8 cellular contexts compared by ENCODE assay signal in the genomic region with DNA sequence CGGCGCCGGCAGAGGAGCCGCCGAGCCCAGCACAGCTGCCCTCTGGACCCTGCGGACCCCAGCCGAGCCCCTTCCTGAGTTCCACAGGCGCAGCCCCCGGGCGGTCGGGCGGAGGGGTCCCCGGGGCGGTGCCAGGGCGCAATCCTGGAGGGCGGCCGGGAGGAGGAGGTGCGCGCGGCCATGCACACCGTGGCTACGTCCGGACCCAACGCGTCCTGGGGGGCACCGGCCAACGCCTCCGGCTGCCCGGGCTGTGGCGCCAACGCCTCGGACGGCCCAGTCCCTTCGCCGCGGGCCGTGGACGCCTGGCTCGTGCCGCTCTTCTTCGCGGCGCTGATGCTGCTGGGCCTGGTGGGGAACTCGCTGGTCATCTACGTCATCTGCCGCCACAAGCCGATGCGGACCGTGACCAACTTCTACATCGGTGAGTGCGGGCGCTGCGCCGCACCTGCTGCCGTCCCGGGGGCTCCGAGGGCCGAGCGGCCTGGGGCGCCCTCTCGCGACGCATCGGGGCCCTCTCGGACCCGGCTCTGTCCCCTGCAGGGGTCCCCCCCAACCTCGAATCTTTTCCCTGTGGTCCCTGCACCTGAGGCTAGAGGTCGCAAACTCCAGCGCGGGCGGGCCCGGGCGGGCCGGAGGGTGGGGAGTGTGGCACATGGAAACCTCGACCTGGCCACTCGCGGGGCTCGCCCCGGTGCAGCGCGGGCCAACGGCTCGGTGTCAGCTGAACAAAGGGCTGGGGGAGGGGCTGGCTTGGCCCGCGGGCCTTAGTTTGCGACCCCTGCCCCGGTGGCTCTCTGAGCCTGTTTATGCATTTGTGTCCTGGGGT. TPM values are rescaled to one million over a fixed set of nuclear protein-coding genes. Genes with fewer than 3 reads are reported as not detected.
DNase-seq lines count a peak whose midpoint lies in the region; ATAC-seq and TF ChIP-seq lines count a peak whose summit lies in the region.

A gene (plus strand): TSS at position 11 of the 829 bp plus-strand sequence. CDS start 170 bp downstream, at position 181.

- H3K4me3 ChIP-seq in OCI-LY1 (ENCODE audit: low read depth, low read length, poor library complexity, severe bottlenecking) (peak within 1 kb of the TSS; percentile 41), ascending aorta (peak within 1 kb of the TSS; percentile 43 to 59), thoracic aorta (peak within 1 kb of the TSS; percentile 64), ovary (no peak within 1 kb of the TSS)

- H3K27ac ChIP-seq in OCI-LY1 (ENCODE audit: low read depth, low read length, poor library complexity, severe bottlenecking) (no peak within 1 kb of the TSS), ascending aorta (no peak within 1 kb of the TSS), thoracic aorta (no peak within 1 kb of the TSS), ovary (no peak within 1 kb of the TSS)

- H3K9me3 ChIP-seq in OCI-LY1 (ENCODE audit: low read length) (no peaks in the 10 kb centered on the region), ascending aorta (no peaks in the 10 kb centered on the region), thoracic aorta (no peaks in the 10 kb centered on the region), ovary (no peaks in the 10 kb centered on the region)

- H3F3A ChIP-seq in OCI-LY1 (ENCODE audit: insufficient read depth, low read length), result no peaks in the 10 kb centered on the region

- no peak for ATAC-seq in thoracic aorta (ENCODE audit: insufficient number of reproducible peaks, low FRiP score, low read depth)

- H3K27me3 ChIP-seq in OCI-LY1 (ENCODE audit: insufficient read depth, low read length), result peaks cover 13% of the 10 kb centered on the region; the same call in 1 of the 2 replicates
- peaks cover 17% of the 10 kb centered on the region for H3K27me3 ChIP-seq in ascending aorta
- H3K27me3 ChIP-seq in thoracic aorta (replicated peaks; ENCODE audit: insufficient read depth), result peaks cover 9% of the 10 kb centered on the region
- peaks cover 8% of the 10 kb centered on the region for H3K27me3 ChIP-seq in ovary

- H3K36me3 ChIP-seq in OCI-LY1 (ENCODE audit: insufficient read depth, low read length), result no peaks in the 10 kb centered on the region
- H3K36me3 ChIP-seq in ascending aorta, result no peaks in the 10 kb centered on the region
- H3K36me3 ChIP-seq in thoracic aorta, result no peaks in the 10 kb centered on the region
- H3K36me3 ChIP-seq in ovary, result no peaks in the 10 kb centered on the region

- no peaks in the 10 kb centered on the region for H3K9me2 ChIP-seq in OCI-LY1 (ENCODE audit: low read depth, low read length)

- no peak within 1 kb of the TSS for H2AFZ ChIP-seq in OCI-LY1 (ENCODE audit: low read length)

- no peaks in the 10 kb centered on the region for H4K20me1 ChIP-seq in OCI-LY1 (ENCODE audit: insufficient read depth, low read length)

- H3K4me1 ChIP-seq in OCI-LY1 (ENCODE audit: insufficient read depth, low read length, severe bottlenecking), result peaks cover 40% of the 10 kb centered on the region
- H3K4me1 ChIP-seq in ascending aorta, result peaks cover 10 to 39% of the 10 kb centered on the region in 2 donors
- peaks cover 19 to 48% of the 10 kb centered on the region in 2 donors for H3K4me1 ChIP-seq in thoracic aorta (ENCODE audit: control insufficient read depth in 1 of 2, low read depth in 2 of 2)
- H3K4me1 ChIP-seq in ovary (ENCODE audit: insufficient read depth), result peaks cover 13% of the 10 kb centered on the region

- WGBS in ovary, 3 donors, result 0 to 2% (median 1%) methylated on average over 56 to 87 of the region's 87 CpGs

- DNase-seq in activated gamma-delta T cell treated with Interleukin-2 at 50 U/mL for 16 hours (peak; percentile 44), activated gamma-delta T cell (lab: John Stamatoyannopoulos, UW) (no peak), ascending aorta (ENCODE audit: low spot score in 2 of 2) (peak in 1 of 2 donors; percentile 75), left kidney (ENCODE audit: low read depth, low spot score) (peak; percentile 89), thoracic aorta (ENCODE audit: low spot score) (no peak), ovary (no peak), MV-4-11 (lab: John Stamatoyannopoulos, UW) (no peak)

- TF ChIP-seq POLR2A in ovary (IDR thresholded peaks at IDR 0.05), result no peak

- H3K4me2 ChIP-seq in OCI-LY1 (ENCODE audit: low read length), result peak within 1 kb of the TSS; percentile 64

- intact Hi-C loops in ascending aorta (cut with DNase I) (no loop called here), ovary (cut with DNase I) (loop anchor here (2.0 to 10.0 kb wide), 5 partner anchors 50 to 150 kb away; a partner anchor contains a TSS)

- H3K9ac ChIP-seq in OCI-LY1 (ENCODE audit: low read length), result no peak within 1 kb of the TSS; the same call in 1 of the 2 replicates

- TF ChIP-seq CTCF in OCI-LY1 (IDR thresholded peaks at IDR 0.05; ENCODE audit: low read length) (peak; percentile 84), ascending aorta (IDR thresholded peaks at IDR 0.05) (peak; percentile 21 to 54 (median 35)), thoracic aorta (IDR thresholded peaks at IDR 0.05) (no peak), ovary (IDR thresholded peaks at IDR 0.05) (no peak)

- no peak for TF ChIP-seq EP300 in ovary (IDR thresholded peaks at IDR 0.05)

- H3K79me2 ChIP-seq in OCI-LY1 (ENCODE audit: insufficient read depth, low read length), result no peaks in the 10 kb centered on the region

RNA-seq across cellular contexts. Expression of the gene that starts here (rescaled TPM):
- not detected for total RNA-seq in ascending aorta
- total RNA-seq in thoracic aorta, result not detected
- total RNA-seq in ovary, result under 1 TPM in 2 of 7 donors, not detected in 5; 0.28 to 0.90 TPM
- polyA plus RNA-seq in ovary, result not detected

Comparison
In these comparisons a context has a peak if more than half of its experiments do, and no peak if none do; other contexts are left out.
1. DNase-seq: peak in activated gamma-delta T cell treated with Interleukin-2 at 50 U/mL for 16 hours (single experiment) and left kidney (single experiment); none in activated gamma-delta T cell (single experiment), thoracic aorta (single experiment), ovary (0 of 5) and MV-4-11 (single experiment).
2. CTCF ChIP-seq: peak in OCI-LY1 (single experiment) and ascending aorta (3 of 3); none in thoracic aorta (single experiment) and ovary (0 of 3).